In genomic region chr19:42918377-42919069, GRCh38 we compare ENCODE assay signal across 3 cellular contexts. TPM values are rescaled to one million over a fixed set of nuclear protein-coding genes. Genes with fewer than 3 reads are reported as not detected.
"Had no signal": no experiment of that assay in that cellular context is flagged by ENCODE, and none has a peak within 500 bp of the region (broad histone marks: within the 10 kb centered on the region; RNA-seq: fewer than 3 reads in every experiment).

No MANE protein-coding gene starts in this region.

RNA-seq across cellular contexts. Expression of gene PSG6, which starts 0.8 kb away (rescaled TPM):
- total RNA-seq: LHCN-M2, MCF 10A, NCI-H460 had no signal

RNA-seq across cellular contexts. Expression of gene PSG7, which starts 18.5 kb away (rescaled TPM):
- total RNA-seq: LHCN-M2, MCF 10A, NCI-H460 had no signal

RNA-seq across cellular contexts. Expression of gene PSG1, which starts 39.0 kb away (rescaled TPM):
- total RNA-seq: MCF 10A, NCI-H460 had no signal
